In the genomic region with DNA sequence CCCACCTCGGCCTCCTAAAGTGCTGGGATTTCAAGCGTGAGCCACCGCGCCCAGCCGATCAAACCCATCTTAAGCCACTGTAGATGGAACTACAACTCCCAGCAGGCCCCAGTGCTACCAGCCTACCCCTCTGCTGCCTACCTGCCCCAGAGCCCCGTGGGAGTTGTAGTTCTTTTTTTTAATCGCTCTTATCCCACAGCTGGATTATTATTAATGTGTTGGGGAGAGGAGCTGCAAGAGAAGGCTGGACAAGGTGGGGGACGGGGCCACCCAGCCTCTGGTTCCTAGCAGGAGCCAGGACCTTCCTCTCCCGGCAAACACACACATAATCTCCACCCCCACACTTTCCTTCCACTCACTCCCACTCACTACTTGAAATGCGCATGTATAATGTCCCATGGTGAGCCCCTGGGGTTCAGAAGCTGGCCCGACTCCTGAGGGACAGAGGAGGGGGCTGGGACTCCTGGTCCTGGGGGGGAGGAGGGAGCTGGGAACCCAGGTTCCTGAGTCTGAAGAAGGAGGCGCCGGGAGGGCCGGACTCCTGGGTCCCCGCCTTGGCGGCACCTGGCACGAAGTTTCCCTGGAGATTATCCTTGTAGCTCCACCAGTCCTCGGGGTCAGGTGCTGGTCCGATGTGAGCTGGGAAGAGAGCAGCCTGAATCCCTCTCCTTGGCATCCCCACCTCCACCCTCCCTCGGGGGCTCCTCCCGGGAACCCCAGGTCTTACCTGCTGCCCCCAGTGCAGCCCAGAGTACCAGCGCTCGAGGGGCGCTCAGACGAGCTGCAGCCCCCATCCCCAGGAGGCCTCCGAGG, we compare ENCODE assay signal across 1 cellular context.
TF ChIP-seq lines count a peak whose summit lies in the region.

No MANE protein-coding gene starts in this region.

TF ChIP-seq in HEK293, 187 proteins besides CTCF, POLR2A, EP300 and RAD21 (continued from another document and continues in another):
- TF ChIP-seq ZNF707 (tag by site-specific recombination; IDR thresholded peaks at IDR 0.05): no peak
- no peak for TF ChIP-seq ZNF529 (tag by site-specific recombination; IDR thresholded peaks at IDR 0.05; ENCODE audit: insufficient replicate concordance)
- no peak for TF ChIP-seq SCRT1 (tag by site-specific recombination; IDR thresholded peaks at IDR 0.05; ENCODE audit: borderline replicate concordance)
- TF ChIP-seq ZNF10 (tag by site-specific recombination; IDR thresholded peaks at IDR 0.05): no peak
- TF ChIP-seq RBAK (tag by site-specific recombination; IDR thresholded peaks at IDR 0.05): no peak
- no peak; the same call in 1 of the 2 replicates for TF ChIP-seq ZEB2 (tag by site-specific recombination; IDR thresholded peaks at IDR 0.05)
- peak; percentile 74 for TF ChIP-seq SP3 (tag by site-specific recombination; IDR thresholded peaks at IDR 0.05)
- TF ChIP-seq ZNF23 (tag by site-specific recombination; IDR thresholded peaks at IDR 0.05; ENCODE audit: borderline replicate concordance): no peak
- TF ChIP-seq, protein P1, sequence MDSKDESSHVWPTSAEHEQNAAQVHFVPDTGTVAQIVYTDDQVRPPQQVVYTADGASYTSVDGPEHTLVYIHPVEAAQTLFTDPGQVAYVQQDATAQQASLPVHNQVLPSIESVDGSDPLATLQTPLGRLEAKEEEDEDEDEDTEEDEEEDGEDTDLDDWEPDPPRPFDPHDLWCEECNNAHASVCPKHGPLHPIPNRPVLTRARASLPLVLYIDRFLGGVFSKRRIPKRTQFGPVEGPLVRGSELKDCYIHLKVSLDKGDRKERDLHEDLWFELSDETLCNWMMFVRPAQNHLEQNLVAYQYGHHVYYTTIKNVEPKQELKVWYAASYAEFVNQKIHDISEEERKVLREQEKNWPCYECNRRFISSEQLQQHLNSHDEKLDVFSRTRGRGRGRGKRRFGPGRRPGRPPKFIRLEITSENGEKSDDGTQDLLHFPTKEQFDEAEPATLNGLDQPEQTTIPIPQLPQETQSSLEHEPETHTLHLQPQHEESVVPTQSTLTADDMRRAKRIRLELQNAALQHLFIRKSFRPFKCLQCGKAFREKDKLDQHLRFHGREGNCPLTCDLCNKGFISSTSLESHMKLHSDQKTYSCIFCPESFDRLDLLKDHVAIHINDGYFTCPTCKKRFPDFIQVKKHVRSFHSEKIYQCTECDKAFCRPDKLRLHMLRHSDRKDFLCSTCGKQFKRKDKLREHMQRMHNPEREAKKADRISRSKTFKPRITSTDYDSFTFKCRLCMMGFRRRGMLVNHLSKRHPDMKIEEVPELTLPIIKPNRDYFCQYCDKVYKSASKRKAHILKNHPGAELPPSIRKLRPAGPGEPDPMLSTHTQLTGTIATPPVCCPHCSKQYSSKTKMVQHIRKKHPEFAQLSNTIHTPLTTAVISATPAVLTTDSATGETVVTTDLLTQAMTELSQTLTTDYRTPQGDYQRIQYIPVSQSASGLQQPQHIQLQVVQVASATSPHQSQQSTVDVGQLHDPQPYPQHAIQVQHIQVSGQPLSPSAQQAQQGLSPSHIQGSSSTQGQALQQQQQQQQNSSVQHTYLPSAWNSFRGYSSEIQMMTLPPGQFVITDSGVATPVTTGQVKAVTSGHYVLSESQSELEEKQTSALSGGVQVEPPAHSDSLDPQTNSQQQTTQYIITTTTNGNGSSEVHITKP (tag by site-specific recombination; IDR thresholded peaks at IDR 0.05): peak; percentile 45; the same call in 1 of the 2 replicates
- no peak for TF ChIP-seq ZNF211 (tag by site-specific recombination; IDR thresholded peaks at IDR 0.05; ENCODE audit: low read depth)
- TF ChIP-seq ZNF544 (tag by site-specific recombination; IDR thresholded peaks at IDR 0.05): no peak
- TF ChIP-seq, protein P2, sequence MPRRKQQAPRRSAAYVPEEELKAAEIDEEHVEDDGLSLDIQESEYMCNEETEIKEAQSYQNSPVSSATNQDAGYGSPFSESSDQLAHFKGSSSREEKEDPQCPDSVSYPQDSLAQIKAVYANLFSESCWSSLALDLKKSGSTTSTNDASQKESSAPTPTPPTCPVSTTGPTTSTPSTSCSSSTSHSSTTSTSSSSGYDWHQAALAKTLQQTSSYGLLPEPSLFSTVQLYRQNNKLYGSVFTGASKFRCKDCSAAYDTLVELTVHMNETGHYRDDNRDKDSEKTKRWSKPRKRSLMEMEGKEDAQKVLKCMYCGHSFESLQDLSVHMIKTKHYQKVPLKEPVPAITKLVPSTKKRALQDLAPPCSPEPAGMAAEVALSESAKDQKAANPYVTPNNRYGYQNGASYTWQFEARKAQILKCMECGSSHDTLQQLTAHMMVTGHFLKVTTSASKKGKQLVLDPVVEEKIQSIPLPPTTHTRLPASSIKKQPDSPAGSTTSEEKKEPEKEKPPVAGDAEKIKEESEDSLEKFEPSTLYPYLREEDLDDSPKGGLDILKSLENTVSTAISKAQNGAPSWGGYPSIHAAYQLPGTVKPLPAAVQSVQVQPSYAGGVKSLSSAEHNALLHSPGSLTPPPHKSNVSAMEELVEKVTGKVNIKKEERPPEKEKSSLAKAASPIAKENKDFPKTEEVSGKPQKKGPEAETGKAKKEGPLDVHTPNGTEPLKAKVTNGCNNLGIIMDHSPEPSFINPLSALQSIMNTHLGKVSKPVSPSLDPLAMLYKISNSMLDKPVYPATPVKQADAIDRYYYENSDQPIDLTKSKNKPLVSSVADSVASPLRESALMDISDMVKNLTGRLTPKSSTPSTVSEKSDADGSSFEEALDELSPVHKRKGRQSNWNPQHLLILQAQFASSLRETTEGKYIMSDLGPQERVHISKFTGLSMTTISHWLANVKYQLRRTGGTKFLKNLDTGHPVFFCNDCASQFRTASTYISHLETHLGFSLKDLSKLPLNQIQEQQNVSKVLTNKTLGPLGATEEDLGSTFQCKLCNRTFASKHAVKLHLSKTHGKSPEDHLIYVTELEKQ (tag by site-specific recombination; IDR thresholded peaks at IDR 0.05; ENCODE audit: borderline replicate concordance): no peak
- TF ChIP-seq ZBTB48 (tag by site-specific recombination; IDR thresholded peaks at IDR 0.05): no peak
- TF ChIP-seq ZNF596 (tag by site-specific recombination; IDR thresholded peaks at IDR 0.05): no peak
- TF ChIP-seq ZFHX2 (tag by site-specific recombination; conservative IDR thresholded peaks at IDR 0.05): peak; percentile 97
- TF ChIP-seq KLF1 (tag by site-specific recombination; IDR thresholded peaks at IDR 0.05): no peak
- TF ChIP-seq ZNF585B (tag by site-specific recombination; IDR thresholded peaks at IDR 0.05): no peak
- no peak; the same call in 1 of the 2 replicates for TF ChIP-seq SP2 (tag by site-specific recombination; IDR thresholded peaks at IDR 0.05)
- no peak for TF ChIP-seq ZNF558 (tag by site-specific recombination; IDR thresholded peaks at IDR 0.05)
- TF ChIP-seq GLIS2 (tag by site-specific recombination; IDR thresholded peaks at IDR 0.05): 0 out of 2 replicates have a peak, but pooled peaks have one; percentile 1
- peak; percentile 92 for TF ChIP-seq ZBTB17 (tag by site-specific recombination; IDR thresholded peaks at IDR 0.05)
- TF ChIP-seq, protein P3, sequence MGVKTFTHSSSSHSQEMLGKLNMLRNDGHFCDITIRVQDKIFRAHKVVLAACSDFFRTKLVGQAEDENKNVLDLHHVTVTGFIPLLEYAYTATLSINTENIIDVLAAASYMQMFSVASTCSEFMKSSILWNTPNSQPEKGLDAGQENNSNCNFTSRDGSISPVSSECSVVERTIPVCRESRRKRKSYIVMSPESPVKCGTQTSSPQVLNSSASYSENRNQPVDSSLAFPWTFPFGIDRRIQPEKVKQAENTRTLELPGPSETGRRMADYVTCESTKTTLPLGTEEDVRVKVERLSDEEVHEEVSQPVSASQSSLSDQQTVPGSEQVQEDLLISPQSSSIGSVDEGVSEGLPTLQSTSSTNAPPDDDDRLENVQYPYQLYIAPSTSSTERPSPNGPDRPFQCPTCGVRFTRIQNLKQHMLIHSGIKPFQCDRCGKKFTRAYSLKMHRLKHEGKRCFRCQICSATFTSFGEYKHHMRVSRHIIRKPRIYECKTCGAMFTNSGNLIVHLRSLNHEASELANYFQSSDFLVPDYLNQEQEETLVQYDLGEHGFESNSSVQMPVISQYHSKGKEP (tag by site-specific recombination; IDR thresholded peaks at IDR 0.05): 0 out of 2 replicates have a peak, but pooled peaks have one; percentile 50
- no peak for TF ChIP-seq ZNF561 (tag by site-specific recombination; IDR thresholded peaks at IDR 0.05; ENCODE audit: borderline replicate concordance)
- TF ChIP-seq ZNF404 (tag by site-specific recombination; IDR thresholded peaks at IDR 0.05): no peak
- TF ChIP-seq ZNF660 (tag by site-specific recombination; IDR thresholded peaks at IDR 0.05): no peak
- TF ChIP-seq, protein P4, sequence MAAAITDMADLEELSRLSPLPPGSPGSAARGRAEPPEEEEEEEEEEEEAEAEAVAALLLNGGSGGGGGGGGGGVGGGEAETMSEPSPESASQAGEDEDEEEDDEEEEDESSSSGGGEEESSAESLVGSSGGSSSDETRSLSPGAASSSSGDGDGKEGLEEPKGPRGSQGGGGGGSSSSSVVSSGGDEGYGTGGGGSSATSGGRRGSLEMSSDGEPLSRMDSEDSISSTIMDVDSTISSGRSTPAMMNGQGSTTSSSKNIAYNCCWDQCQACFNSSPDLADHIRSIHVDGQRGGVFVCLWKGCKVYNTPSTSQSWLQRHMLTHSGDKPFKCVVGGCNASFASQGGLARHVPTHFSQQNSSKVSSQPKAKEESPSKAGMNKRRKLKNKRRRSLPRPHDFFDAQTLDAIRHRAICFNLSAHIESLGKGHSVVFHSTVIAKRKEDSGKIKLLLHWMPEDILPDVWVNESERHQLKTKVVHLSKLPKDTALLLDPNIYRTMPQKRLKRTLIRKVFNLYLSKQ (tag by site-specific recombination; IDR thresholded peaks at IDR 0.05; ENCODE audit: borderline replicate concordance): no peak
- TF ChIP-seq KLF7 (tag by site-specific recombination; IDR thresholded peaks at IDR 0.05; ENCODE audit: borderline replicate concordance): no peak
- TF ChIP-seq ZBTB21 (tag by site-specific recombination; IDR thresholded peaks at IDR 0.05): no peak
- TF ChIP-seq, protein P5, sequence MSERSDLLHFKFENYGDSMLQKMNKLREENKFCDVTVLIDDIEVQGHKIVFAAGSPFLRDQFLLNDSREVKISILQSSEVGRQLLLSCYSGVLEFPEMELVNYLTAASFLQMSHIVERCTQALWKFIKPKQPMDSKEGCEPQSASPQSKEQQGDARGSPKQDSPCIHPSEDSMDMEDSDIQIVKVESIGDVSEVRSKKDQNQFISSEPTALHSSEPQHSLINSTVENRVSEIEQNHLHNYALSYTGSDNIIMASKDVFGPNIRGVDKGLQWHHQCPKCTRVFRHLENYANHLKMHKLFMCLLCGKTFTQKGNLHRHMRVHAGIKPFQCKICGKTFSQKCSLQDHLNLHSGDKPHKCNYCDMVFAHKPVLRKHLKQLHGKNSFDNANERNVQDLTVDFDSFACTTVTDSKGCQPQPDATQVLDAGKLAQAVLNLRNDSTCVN (tag by site-specific recombination; optimal IDR thresholded peaks at IDR 0.05): no peak
- TF ChIP-seq ZNF623 (tag by site-specific recombination; IDR thresholded peaks at IDR 0.05): no peak
- no peak for TF ChIP-seq ZNF24 (tag by site-specific recombination; IDR thresholded peaks at IDR 0.05)
- TF ChIP-seq ZNF302 (tag by site-specific recombination; IDR thresholded peaks at IDR 0.05; ENCODE audit: low read depth): no peak
- no peak for TF ChIP-seq ZNF2 (tag by site-specific recombination; IDR thresholded peaks at IDR 0.05)
- TF ChIP-seq, protein P6, sequence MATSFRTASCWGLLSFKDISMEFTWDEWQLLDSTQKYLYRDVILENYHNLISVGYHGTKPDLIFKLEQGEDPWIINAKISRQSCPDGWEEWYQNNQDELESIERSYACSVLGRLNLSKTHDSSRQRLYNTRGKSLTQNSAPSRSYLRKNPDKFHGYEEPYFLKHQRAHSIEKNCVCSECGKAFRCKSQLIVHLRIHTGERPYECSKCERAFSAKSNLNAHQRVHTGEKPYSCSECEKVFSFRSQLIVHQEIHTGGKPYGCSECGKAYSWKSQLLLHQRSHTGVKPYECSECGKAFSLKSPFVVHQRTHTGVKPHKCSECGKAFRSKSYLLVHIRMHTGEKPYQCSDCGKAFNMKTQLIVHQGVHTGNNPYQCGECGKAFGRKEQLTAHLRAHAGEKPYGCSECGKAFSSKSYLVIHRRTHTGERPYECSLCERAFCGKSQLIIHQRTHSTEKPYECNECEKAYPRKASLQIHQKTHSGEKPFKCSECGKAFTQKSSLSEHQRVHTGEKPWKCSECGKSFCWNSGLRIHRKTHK (tag by site-specific recombination; IDR thresholded peaks at IDR 0.05): no peak
- no peak for TF ChIP-seq ZNF221 (tag by site-specific recombination; IDR thresholded peaks at IDR 0.05; ENCODE audit: borderline replicate concordance)
- no peak for TF ChIP-seq ZNF626 (tag by site-specific recombination; IDR thresholded peaks at IDR 0.05)
- TF ChIP-seq ZNF76 (tag by site-specific recombination; IDR thresholded peaks at IDR 0.05; ENCODE audit: borderline replicate concordance, low read depth): peak; percentile 99
- TF ChIP-seq ZNF830 (tag by site-specific recombination; IDR thresholded peaks at IDR 0.05; ENCODE audit: low read depth): no peak
- peak; percentile 89 for TF ChIP-seq ZNF335 (tag by site-specific recombination; conservative IDR thresholded peaks at IDR 0.05)
- TF ChIP-seq, protein P7, sequence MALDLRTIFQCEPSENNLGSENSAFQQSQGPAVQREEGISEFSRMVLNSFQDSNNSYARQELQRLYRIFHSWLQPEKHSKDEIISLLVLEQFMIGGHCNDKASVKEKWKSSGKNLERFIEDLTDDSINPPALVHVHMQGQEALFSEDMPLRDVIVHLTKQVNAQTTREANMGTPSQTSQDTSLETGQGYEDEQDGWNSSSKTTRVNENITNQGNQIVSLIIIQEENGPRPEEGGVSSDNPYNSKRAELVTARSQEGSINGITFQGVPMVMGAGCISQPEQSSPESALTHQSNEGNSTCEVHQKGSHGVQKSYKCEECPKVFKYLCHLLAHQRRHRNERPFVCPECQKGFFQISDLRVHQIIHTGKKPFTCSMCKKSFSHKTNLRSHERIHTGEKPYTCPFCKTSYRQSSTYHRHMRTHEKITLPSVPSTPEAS (tag by site-specific recombination; IDR thresholded peaks at IDR 0.05): no peak
- TF ChIP-seq, protein P8, sequence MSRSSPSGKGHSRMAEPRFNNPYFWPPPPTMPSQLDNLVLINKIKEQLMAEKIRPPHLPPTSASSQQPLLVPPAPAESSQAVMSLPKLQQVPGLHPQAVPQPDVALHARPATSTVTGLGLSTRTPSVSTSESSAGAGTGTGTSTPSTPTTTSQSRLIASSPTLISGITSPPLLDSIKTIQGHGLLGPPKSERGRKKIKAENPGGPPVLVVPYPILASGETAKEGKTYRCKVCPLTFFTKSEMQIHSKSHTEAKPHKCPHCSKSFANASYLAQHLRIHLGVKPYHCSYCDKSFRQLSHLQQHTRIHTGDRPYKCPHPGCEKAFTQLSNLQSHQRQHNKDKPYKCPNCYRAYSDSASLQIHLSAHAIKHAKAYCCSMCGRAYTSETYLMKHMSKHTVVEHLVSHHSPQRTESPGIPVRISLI (tag by site-specific recombination; IDR thresholded peaks at IDR 0.05): peak; percentile 42; the same call in 1 of the 2 replicates
- no peak for TF ChIP-seq ZNF366 (tag by site-specific recombination; conservative IDR thresholded peaks at IDR 0.05)
- no peak for TF ChIP-seq ZNF514 (tag by site-specific recombination; IDR thresholded peaks at IDR 0.05)
- no peak for TF ChIP-seq ZNF157 (tag by site-specific recombination; IDR thresholded peaks at IDR 0.05)
